Comparison of ENCODE assay signal across 1 cellular context in genomic region chr4:1289232-1290164, GRCh38.
TF ChIP-seq lines count a peak whose summit lies in the region.

TSS of gene MAEA (plus strand) at chr4:1289891. CDS start at chr4:1289914, 23 bp downstream.

TF ChIP-seq in HepG2, 621 proteins besides CTCF, POLR2A, EP300 and RAD21 (continued from another document and continues in another):
- TF ChIP-seq, protein P1, sequence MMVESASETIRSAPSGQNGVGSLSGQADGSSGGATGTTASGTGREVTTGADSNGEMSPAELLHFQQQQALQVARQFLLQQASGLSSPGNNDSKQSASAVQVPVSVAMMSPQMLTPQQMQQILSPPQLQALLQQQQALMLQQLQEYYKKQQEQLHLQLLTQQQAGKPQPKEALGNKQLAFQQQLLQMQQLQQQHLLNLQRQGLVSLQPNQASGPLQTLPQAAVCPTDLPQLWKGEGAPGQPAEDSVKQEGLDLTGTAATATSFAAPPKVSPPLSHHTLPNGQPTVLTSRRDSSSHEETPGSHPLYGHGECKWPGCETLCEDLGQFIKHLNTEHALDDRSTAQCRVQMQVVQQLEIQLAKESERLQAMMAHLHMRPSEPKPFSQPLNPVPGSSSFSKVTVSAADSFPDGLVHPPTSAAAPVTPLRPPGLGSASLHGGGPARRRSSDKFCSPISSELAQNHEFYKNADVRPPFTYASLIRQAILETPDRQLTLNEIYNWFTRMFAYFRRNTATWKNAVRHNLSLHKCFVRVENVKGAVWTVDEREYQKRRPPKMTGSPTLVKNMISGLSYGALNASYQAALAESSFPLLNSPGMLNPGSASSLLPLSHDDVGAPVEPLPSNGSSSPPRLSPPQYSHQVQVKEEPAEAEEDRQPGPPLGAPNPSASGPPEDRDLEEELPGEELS (CRISPR knock-in tag; IDR thresholded peaks at IDR 0.05): no peak
- TF ChIP-seq MXD4 (CRISPR knock-in tag; IDR thresholded peaks at IDR 0.05) (peak; percentile 71), MTF2 (CRISPR knock-in tag; IDR thresholded peaks at IDR 0.05; ENCODE audit: borderline replicate concordance) (no peak), MAZ (IDR thresholded peaks at IDR 0.05; ENCODE audit: borderline replicate concordance, low read depth, low read length) (no peak), MAZ (CRISPR knock-in tag; IDR thresholded peaks at IDR 0.05; ENCODE audit: low read depth) (peak; percentile 50), SRSF1 (optimal IDR thresholded peaks at IDR 0.05; ENCODE audit: low read depth, low read length) (peak; percentile 59), CSRNP2 (CRISPR knock-in tag; conservative IDR thresholded peaks at IDR 0.05; ENCODE audit: low read depth) (no peak), ZNF703 (CRISPR knock-in tag; IDR thresholded peaks at IDR 0.05; ENCODE audit: borderline replicate concordance) (no peak), RBAK (CRISPR knock-in tag; IDR thresholded peaks at IDR 0.05) (no peak), FOXP1 (IDR thresholded peaks at IDR 0.05) (no peak), FOXP1 (CRISPR knock-in tag; IDR thresholded peaks at IDR 0.05) (no peak), MXI1 (IDR thresholded peaks at IDR 0.05; ENCODE audit: borderline replicate concordance, low read depth, low read length) (peak; percentile 85; the same call in 2 of the 3 replicates), ZNF354B (CRISPR knock-in tag; IDR thresholded peaks at IDR 0.05) (no peak), ETV5 (CRISPR knock-in tag; IDR thresholded peaks at IDR 0.05; ENCODE audit: borderline replicate concordance) (peak; percentile 37; the same call in 1 of the 2 replicates), THYN1 (CRISPR knock-in tag; IDR thresholded peaks at IDR 0.05; ENCODE audit: borderline replicate concordance, low read depth) (no peak), ZNF724P (CRISPR knock-in tag; IDR thresholded peaks at IDR 0.05; ENCODE audit: borderline replicate concordance) (peak; percentile 16; the same call in 1 of the 2 replicates), TP53 (CRISPR knock-in tag; conservative IDR thresholded peaks at IDR 0.05) (no peak), SRSF9 (IDR thresholded peaks at IDR 0.05; ENCODE audit: borderline replicate concordance, insufficient read depth, low read depth, low read length, poor library complexity, severe bottlenecking) (no peak), NFKB2 (CRISPR knock-in tag; IDR thresholded peaks at IDR 0.05; ENCODE audit: borderline replicate concordance) (peak; percentile 35; the same call in 1 of the 2 replicates), MXD3 (CRISPR knock-in tag; IDR thresholded peaks at IDR 0.05) (peak; percentile 51; the same call in 1 of the 2 replicates), ZNF790 (CRISPR knock-in tag; IDR thresholded peaks at IDR 0.05; ENCODE audit: borderline replicate concordance) (no peak; the same call in 1 of the 2 replicates), CEBPB (IDR thresholded peaks at IDR 0.05; ENCODE audit: borderline replicate concordance, low read depth, low read length) (no peak), ZGPAT (CRISPR knock-in tag; IDR thresholded peaks at IDR 0.05) (peak; percentile 59; the same call in 1 of the 2 replicates), KAT8 (CRISPR knock-in tag; IDR thresholded peaks at IDR 0.05) (peak; percentile 93), LBX2 (CRISPR knock-in tag; IDR thresholded peaks at IDR 0.05; ENCODE audit: borderline replicate concordance) (no peak), ZNF781 (CRISPR knock-in tag; IDR thresholded peaks at IDR 0.05; ENCODE audit: borderline replicate concordance, not compliant biosample characterization) (no peak), TEAD2 (CRISPR knock-in tag; IDR thresholded peaks at IDR 0.05) (no peak), PCBP2 (optimal IDR thresholded peaks at IDR 0.05; ENCODE audit: low read depth, low read length, poor library complexity, severe bottlenecking) (no peak), ZNF713 (CRISPR knock-in tag; IDR thresholded peaks at IDR 0.05) (no peak), ELF4 (CRISPR knock-in tag; IDR thresholded peaks at IDR 0.05; ENCODE audit: borderline replicate concordance) (no peak), HMGA1 (CRISPR knock-in tag; conservative IDR thresholded peaks at IDR 0.05) (no peak), GABPB1 (CRISPR knock-in tag; IDR thresholded peaks at IDR 0.05) (peak; percentile 95), GRHL1 (CRISPR knock-in tag; conservative IDR thresholded peaks at IDR 0.05) (no peak), NR2F1 (CRISPR knock-in tag; IDR thresholded peaks at IDR 0.05) (no peak), ZNF674 (CRISPR knock-in tag; IDR thresholded peaks at IDR 0.05; ENCODE audit: low read depth) (no peak)
- TF ChIP-seq, protein P2, sequence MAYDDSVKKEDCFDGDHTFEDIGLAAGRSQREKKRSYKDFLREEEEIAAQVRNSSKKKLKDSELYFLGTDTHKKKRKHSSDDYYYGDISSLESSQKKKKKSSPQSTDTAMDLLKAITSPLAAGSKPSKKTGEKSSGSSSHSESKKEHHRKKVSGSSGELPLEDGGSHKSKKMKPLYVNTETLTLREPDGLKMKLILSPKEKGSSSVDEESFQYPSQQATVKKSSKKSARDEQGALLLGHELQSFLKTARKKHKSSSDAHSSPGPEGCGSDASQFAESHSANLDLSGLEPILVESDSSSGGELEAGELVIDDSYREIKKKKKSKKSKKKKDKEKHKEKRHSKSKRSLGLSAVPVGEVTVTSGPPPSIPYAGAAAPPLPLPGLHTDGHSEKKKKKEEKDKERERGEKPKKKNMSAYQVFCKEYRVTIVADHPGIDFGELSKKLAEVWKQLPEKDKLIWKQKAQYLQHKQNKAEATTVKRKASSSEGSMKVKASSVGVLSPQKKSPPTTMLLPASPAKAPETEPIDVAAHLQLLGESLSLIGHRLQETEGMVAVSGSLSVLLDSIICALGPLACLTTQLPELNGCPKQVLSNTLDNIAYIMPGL (CRISPR knock-in tag; IDR thresholded peaks at IDR 0.05; ENCODE audit: borderline replicate concordance in 1 of 2, low read depth in 1 of 2): peak; percentile 16 to 67; a peak in 2 of 4 replicates
- TF ChIP-seq, protein P3, sequence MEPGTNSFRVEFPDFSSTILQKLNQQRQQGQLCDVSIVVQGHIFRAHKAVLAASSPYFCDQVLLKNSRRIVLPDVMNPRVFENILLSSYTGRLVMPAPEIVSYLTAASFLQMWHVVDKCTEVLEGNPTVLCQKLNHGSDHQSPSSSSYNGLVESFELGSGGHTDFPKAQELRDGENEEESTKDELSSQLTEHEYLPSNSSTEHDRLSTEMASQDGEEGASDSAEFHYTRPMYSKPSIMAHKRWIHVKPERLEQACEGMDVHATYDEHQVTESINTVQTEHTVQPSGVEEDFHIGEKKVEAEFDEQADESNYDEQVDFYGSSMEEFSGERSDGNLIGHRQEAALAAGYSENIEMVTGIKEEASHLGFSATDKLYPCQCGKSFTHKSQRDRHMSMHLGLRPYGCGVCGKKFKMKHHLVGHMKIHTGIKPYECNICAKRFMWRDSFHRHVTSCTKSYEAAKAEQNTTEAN (CRISPR knock-in tag; conservative IDR thresholded peaks at IDR 0.05): no peak
- TF ChIP-seq, protein P4, sequence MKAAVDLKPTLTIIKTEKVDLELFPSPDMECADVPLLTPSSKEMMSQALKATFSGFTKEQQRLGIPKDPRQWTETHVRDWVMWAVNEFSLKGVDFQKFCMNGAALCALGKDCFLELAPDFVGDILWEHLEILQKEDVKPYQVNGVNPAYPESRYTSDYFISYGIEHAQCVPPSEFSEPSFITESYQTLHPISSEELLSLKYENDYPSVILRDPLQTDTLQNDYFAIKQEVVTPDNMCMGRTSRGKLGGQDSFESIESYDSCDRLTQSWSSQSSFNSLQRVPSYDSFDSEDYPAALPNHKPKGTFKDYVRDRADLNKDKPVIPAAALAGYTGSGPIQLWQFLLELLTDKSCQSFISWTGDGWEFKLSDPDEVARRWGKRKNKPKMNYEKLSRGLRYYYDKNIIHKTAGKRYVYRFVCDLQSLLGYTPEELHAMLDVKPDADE (CRISPR knock-in tag; IDR thresholded peaks at IDR 0.05): no peak
- TF ChIP-seq, protein P5, sequence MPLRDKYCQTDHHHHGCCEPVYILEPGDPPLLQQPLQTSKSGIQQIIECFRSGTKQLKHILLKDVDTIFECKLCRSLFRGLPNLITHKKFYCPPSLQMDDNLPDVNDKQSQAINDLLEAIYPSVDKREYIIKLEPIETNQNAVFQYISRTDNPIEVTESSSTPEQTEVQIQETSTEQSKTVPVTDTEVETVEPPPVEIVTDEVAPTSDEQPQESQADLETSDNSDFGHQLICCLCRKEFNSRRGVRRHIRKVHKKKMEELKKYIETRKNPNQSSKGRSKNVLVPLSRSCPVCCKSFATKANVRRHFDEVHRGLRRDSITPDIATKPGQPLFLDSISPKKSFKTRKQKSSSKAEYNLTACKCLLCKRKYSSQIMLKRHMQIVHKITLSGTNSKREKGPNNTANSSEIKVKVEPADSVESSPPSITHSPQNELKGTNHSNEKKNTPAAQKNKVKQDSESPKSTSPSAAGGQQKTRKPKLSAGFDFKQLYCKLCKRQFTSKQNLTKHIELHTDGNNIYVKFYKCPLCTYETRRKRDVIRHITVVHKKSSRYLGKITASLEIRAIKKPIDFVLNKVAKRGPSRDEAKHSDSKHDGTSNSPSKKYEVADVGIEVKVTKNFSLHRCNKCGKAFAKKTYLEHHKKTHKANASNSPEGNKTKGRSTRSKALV (CRISPR knock-in tag; IDR thresholded peaks at IDR 0.05): no peak
- TF ChIP-seq, protein P6, sequence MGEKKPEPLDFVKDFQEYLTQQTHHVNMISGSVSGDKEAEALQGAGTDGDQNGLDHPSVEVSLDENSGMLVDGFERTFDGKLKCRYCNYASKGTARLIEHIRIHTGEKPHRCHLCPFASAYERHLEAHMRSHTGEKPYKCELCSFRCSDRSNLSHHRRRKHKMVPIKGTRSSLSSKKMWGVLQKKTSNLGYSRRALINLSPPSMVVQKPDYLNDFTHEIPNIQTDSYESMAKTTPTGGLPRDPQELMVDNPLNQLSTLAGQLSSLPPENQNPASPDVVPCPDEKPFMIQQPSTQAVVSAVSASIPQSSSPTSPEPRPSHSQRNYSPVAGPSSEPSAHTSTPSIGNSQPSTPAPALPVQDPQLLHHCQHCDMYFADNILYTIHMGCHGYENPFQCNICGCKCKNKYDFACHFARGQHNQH (CRISPR knock-in tag; IDR thresholded peaks at IDR 0.05): peak; percentile 71; the same call in 1 of the 2 replicates
- TF ChIP-seq, protein P7, sequence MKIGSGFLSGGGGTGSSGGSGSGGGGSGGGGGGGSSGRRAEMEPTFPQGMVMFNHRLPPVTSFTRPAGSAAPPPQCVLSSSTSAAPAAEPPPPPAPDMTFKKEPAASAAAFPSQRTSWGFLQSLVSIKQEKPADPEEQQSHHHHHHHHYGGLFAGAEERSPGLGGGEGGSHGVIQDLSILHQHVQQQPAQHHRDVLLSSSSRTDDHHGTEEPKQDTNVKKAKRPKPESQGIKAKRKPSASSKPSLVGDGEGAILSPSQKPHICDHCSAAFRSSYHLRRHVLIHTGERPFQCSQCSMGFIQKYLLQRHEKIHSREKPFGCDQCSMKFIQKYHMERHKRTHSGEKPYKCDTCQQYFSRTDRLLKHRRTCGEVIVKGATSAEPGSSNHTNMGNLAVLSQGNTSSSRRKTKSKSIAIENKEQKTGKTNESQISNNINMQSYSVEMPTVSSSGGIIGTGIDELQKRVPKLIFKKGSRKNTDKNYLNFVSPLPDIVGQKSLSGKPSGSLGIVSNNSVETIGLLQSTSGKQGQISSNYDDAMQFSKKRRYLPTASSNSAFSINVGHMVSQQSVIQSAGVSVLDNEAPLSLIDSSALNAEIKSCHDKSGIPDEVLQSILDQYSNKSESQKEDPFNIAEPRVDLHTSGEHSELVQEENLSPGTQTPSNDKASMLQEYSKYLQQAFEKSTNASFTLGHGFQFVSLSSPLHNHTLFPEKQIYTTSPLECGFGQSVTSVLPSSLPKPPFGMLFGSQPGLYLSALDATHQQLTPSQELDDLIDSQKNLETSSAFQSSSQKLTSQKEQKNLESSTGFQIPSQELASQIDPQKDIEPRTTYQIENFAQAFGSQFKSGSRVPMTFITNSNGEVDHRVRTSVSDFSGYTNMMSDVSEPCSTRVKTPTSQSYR (CRISPR knock-in tag; IDR thresholded peaks at IDR 0.05; ENCODE audit: borderline replicate concordance): peak; percentile 66; the same call in 1 of the 2 replicates
